18 cellular contexts compared by ENCODE assay signal in genomic region chr2:228658998-228659397, GRCh38.
DNase-seq lines count a peak whose midpoint lies in the region; ATAC-seq and TF ChIP-seq lines count a peak whose summit lies in the region.
"Had no signal": no experiment of that assay in that cellular context is flagged by ENCODE, and none has a peak within 500 bp of the region (broad histone marks: within the 10 kb centered on the region; RNA-seq: fewer than 3 reads in every experiment).

No MANE protein-coding gene starts in this region.

- no peaks in the 10 kb centered on the region for H3K9me3 ChIP-seq in prostate gland
- H3K9me3 ChIP-seq: sigmoid colon had no signal

- H3K36me3 ChIP-seq in BJ (ENCODE audit: control insufficient read depth, insufficient read depth, low read length) (no peaks in the 10 kb centered on the region), prostate gland (no peaks in the 10 kb centered on the region)
- H3K36me3 ChIP-seq: sigmoid colon had no signal

- TF ChIP-seq POLR2A in prostate gland (IDR thresholded peaks at IDR 0.05), result no peak

- POLR2A ChIA-PET in BJ (lab: Charles Lee), result interaction anchor here (0.7 kb wide), 1 partner anchor 685 kb away, joined by 4 read pairs; no protein-coding TSS in a partner anchor

- TF ChIP-seq CTCF in BJ (IDR thresholded peaks at IDR 0.05; ENCODE audit: insufficient read depth, low read depth, low read length), result no peak
- no peak for TF ChIP-seq CTCF in cardiac fibroblast (IDR thresholded peaks at IDR 0.05; ENCODE audit: low read depth, low read length)
- TF ChIP-seq CTCF in prostate gland (IDR thresholded peaks at IDR 0.05), result no peak

- ATAC-seq in HG03354 (IDR thresholded peaks at IDR 0.05; ENCODE audit: poor library complexity, severe bottlenecking, unreplicated experiment), result no peak
- ATAC-seq: activated naive CD8-positive, alpha-beta T cell treated with anti-CD3 and anti-CD28 coated beads, Interleukin-2, amount 50 U/mL, for 24 hours had no signal

- no peaks in the 10 kb centered on the region for H3K4me1 ChIP-seq in prostate gland (replicated peaks)
- H3K4me1 ChIP-seq: sigmoid colon had no signal

- CTCF ChIA-PET in BJ (lab: Yijun Ruan, JAX), result interaction anchor here (0.6 to 6.4 kb wide), 8 partner anchors 10 to 1003 kb away, joined by 3 to 50 read pairs (median 4); no protein-coding TSS in a partner anchor

- H3K4me3 ChIP-seq in BJ (ENCODE audit: low read depth, low read length), result no peak overlapping the region
- no peak overlapping the region for H3K4me3 ChIP-seq in cardiac fibroblast (replicated peaks in 1 of 2; ENCODE audit: low read depth in 2 of 2, low read length in 2 of 2)
- H3K4me3 ChIP-seq in prostate gland, result no peak overlapping the region
- H3K4me3 ChIP-seq: sigmoid colon had no signal

- WGBS in prostate gland, result 82% methylated on average over 5 of the region's 5 CpGs

- no peak overlapping the region for H3K27ac ChIP-seq in prostate gland
- H3K27ac ChIP-seq: C4-2B, sigmoid colon had no signal

- DNase-seq in BJ (ENCODE audit: low read depth) (peak; percentile 49), M059J (ENCODE audit: low read depth) (peak; percentile 76), cardiac fibroblast (ENCODE audit: low read depth in 2 of 2) (peak; percentile 94 to 95), myocyte (ENCODE audit: low read depth) (peak; percentile 64), RKO (ENCODE audit: low spot score) (no peak), prostate gland (ENCODE audit: low spot score) (no peak)
- no peak for DNase-seq in stimulated activated naive CD4-positive, alpha-beta T cell (lab: John Stamatoyannopoulos, UW)
- DNase-seq: activated CD4-positive, alpha-beta memory T cell treated with anti-CD3 and anti-CD28 coated beads, Interleukin-2, amount 10 ng/mL, durations not matched to agents 7 days and 5 days; activated naive CD8-positive, alpha-beta T cell treated with anti-CD3 and anti-CD28 coated beads, Interleukin-2, amount 50 U/mL, for 24 hours; dermis blood vessel endothelial cell; DMS79; foreskin melanocyte; immature natural killer cell; NCI-H1417 treated with DMSO at 0.1 percent for 48 hours; NCI-H446; sigmoid colon had no signal

- intact Hi-C loops in prostate gland (cut with DNase I), result loop anchor here (10.0 kb wide), 1 partner anchor 764 kb away; no protein-coding TSS in a partner anchor

- H3K27me3 ChIP-seq in BJ (ENCODE audit: control insufficient read depth, insufficient read depth, low read length), result no peaks in the 10 kb centered on the region
- no peaks in the 10 kb centered on the region for H3K27me3 ChIP-seq in prostate gland (replicated peaks; ENCODE audit: insufficient read depth)
- H3K27me3 ChIP-seq: sigmoid colon had no signal

Comparison
In these comparisons a context has a peak if more than half of its experiments do, and no peak if none do; other contexts are left out.
1. DNase-seq: peak in BJ (single experiment), M059J (single experiment), cardiac fibroblast (2 of 2) and myocyte (single experiment); none in RKO (single experiment), stimulated activated naive CD4-positive, alpha-beta T cell (0 of 6) and prostate gland (single experiment).